Comparison of ENCODE assay signal across 17 cellular contexts in genomic region chr19:28764066-28764465, GRCh38.
DNase-seq lines count a peak whose midpoint lies in the region; TF ChIP-seq lines count a peak whose summit lies in the region.
"Had no signal": no experiment of that assay in that cellular context is flagged by ENCODE, and none has a peak within 500 bp of the region (broad histone marks: within the 10 kb centered on the region; RNA-seq: fewer than 3 reads in every experiment).

No MANE protein-coding gene starts in this region.

- no peak for TF ChIP-seq CTCF in A673 (conservative IDR thresholded peaks at IDR 0.05; ENCODE audit: low read depth, low read length)

- peaks cover 21% of the 10 kb centered on the region for H3K9me3 ChIP-seq in A673 (ENCODE audit: low read depth, low read length, poor library complexity, severe bottlenecking)
- H3K9me3 ChIP-seq: BE2C, Caco-2 had no signal

- H3K4me1 ChIP-seq in A673 (ENCODE audit: insufficient read depth, low read length, poor library complexity, severe bottlenecking): no peaks in the 10 kb centered on the region
- H3K4me1 ChIP-seq: BE2C, BLaER1, Caco-2 had no signal

- peak; percentile 60 for DNase-seq in COLO829 (ENCODE audit: low spot score)
- peak; percentile 65 for DNase-seq in foreskin melanocyte
- no peak for DNase-seq in dermis blood vessel endothelial cell
- DNase-seq in NOMO-1 (lab: John Stamatoyannopoulos, UW; ENCODE audit: unreplicated experiment in 2 of 2): no peak
- no peak for DNase-seq in A673 (ENCODE audit: low spot score)
- DNase-seq: 8988T; ACHN; BE2C; C1 segment of cervical spinal cord; Caco-2; Calu3; CD4-positive, alpha-beta memory T cell; CD4-positive, CD25-positive, alpha-beta regulatory T cell; CD8-positive, alpha-beta memory T cell; DMS79 treated with DMSO at 0.1 percent for 48 hours; GF-D8 had no signal

- intact Hi-C loops in A673 (cut with micrococcal nuclease; ENCODE audit: unreplicated experiment): no loop called here

- no peaks in the 10 kb centered on the region for H3K27me3 ChIP-seq in A673 (replicated peaks; ENCODE audit: insufficient read depth, low read depth, low read length, poor library complexity)
- H3K27me3 ChIP-seq: BE2C, BLaER1 had no signal

- CTCF ChIA-PET in A673 (lab: Charles Lee): interaction anchor here (0.7 kb wide), 1 partner anchor 23 kb away, joined by 6 read pairs; no protein-coding TSS in a partner anchor

- POLR2A ChIA-PET in A673 (lab: Charles Lee; ENCODE audit: low non-redundant PET): no interaction called here

- no peaks in the 10 kb centered on the region for H3K36me3 ChIP-seq in A673 (ENCODE audit: insufficient read depth, low read length, poor library complexity, severe bottlenecking)
- H3K36me3 ChIP-seq: BE2C, BLaER1 had no signal

- no TSS peak for BruUV-seq in A673 (replicated peaks; lab: Mats Ljungman, UMichigan)

- H3K27ac ChIP-seq in A673 (ENCODE audit: low read depth, low read length, poor library complexity, severe bottlenecking): no peak overlapping the region
- H3K27ac ChIP-seq: BLaER1 had no signal

- no peak overlapping the region for H3K4me3 ChIP-seq in A673 (ENCODE audit: low read depth, low read length, poor library complexity, severe bottlenecking)
- H3K4me3 ChIP-seq: BLaER1 had no signal

Comparison
In these comparisons a context has a peak if more than half of its experiments do, and no peak if none do; other contexts are left out.
1. DNase-seq: peak in COLO829 (single experiment) and foreskin melanocyte (single experiment); none in dermis blood vessel endothelial cell (single experiment), NOMO-1 (0 of 2) and A673 (single experiment).